In genomic region chr20:41649489-41649888, GRCh38 we compare ENCODE assay signal across 19 cellular contexts. TPM values are rescaled to one million over a fixed set of nuclear protein-coding genes. Genes with fewer than 3 reads are reported as not detected.
DNase-seq lines count a peak whose midpoint lies in the region; ATAC-seq and TF ChIP-seq lines count a peak whose summit lies in the region.
"Had no signal": no experiment of that assay in that cellular context is flagged by ENCODE, and none has a peak within 500 bp of the region (broad histone marks: within the 10 kb centered on the region; RNA-seq: fewer than 3 reads in every experiment).

No MANE protein-coding gene starts in this region.

- peaks cover 21% of the 10 kb centered on the region for H3K27me3 Mint-ChIP-seq in stimulated activated naive CD8-positive, alpha-beta T cell treated with anti-CD3 and anti-CD28 coated beads, Interleukin-15, amount 100 ng/mL, for 72 hours
- H3K27me3 Mint-ChIP-seq: activated CD8-positive, alpha-beta memory T cell treated with anti-CD3 and anti-CD28 coated beads, Interleukin-2, amount 10 ng/mL, durations not matched to agents 7 days and 5 days had no signal

- H3K9me3 ChIP-seq in HEK293 (ENCODE audit: control insufficient read depth, insufficient read depth, low read depth, low read length) (no peaks in the 10 kb centered on the region), PC-3 (ENCODE audit: low read length) (no peaks in the 10 kb centered on the region), prostate gland (no peaks in the 10 kb centered on the region), gastroesophageal sphincter (no peaks in the 10 kb centered on the region)
- H3K9me3 ChIP-seq: body of pancreas had no signal

- H3K4me1 Mint-ChIP-seq in stimulated activated naive CD8-positive, alpha-beta T cell treated with anti-CD3 and anti-CD28 coated beads, Interleukin-15, amount 100 ng/mL, for 72 hours, result no peaks in the 10 kb centered on the region
- H3K4me1 Mint-ChIP-seq: activated CD8-positive, alpha-beta memory T cell treated with anti-CD3 and anti-CD28 coated beads, Interleukin-2, amount 10 ng/mL, durations not matched to agents 7 days and 5 days; stimulated activated effector memory CD8-positive, alpha-beta T cell treated with anti-CD3 and anti-CD28 coated beads, Interleukin-12 subunit alpha, Interleukin-12 subunit beta, amount 100 ng/mL, for 72 hours had no signal

- H3K4me3 ChIP-seq in HEK293 (ENCODE audit: low read depth, low read length), result no peak overlapping the region
- H3K4me3 ChIP-seq in PC-3 (ENCODE audit: low read length), result no peak overlapping the region
- H3K4me3 ChIP-seq in prostate gland, result no peak overlapping the region
- H3K4me3 ChIP-seq in gastroesophageal sphincter, result no peak overlapping the region
- H3K4me3 ChIP-seq: body of pancreas had no signal

- H3K36me3 ChIP-seq in HEK293 (ENCODE audit: control insufficient read depth in 2 of 2, insufficient read depth in 1 of 2, low read length in 2 of 2) (no peaks in the 10 kb centered on the region), PC-3 (ENCODE audit: low read depth, low read length) (no peaks in the 10 kb centered on the region), prostate gland (no peaks in the 10 kb centered on the region), gastroesophageal sphincter (no peaks in the 10 kb centered on the region)
- H3K36me3 ChIP-seq: WERI-Rb-1 had no signal

- no peak for TF ChIP-seq EP300 in gastroesophageal sphincter (IDR thresholded peaks at IDR 0.05)

- TF ChIP-seq CTCF in HEK293 (tag by site-specific recombination; IDR thresholded peaks at IDR 0.05), result no peak
- no peak for TF ChIP-seq CTCF in PC-3 (conservative IDR thresholded peaks at IDR 0.05; ENCODE audit: low read depth, low read length)
- no peak for TF ChIP-seq CTCF in prostate gland (IDR thresholded peaks at IDR 0.05)
- no peak for TF ChIP-seq CTCF in gastroesophageal sphincter (IDR thresholded peaks at IDR 0.05)

- intact Hi-C loops in PC-3 (cut with micrococcal nuclease) (no loop called here), prostate gland (cut with DNase I) (no loop called here)

- no peak overlapping the region for H3K27ac ChIP-seq in HEK293 (ENCODE audit: extremely low read depth, low read depth, low read length)
- H3K27ac ChIP-seq in PC-3 (ENCODE audit: low read length), result no peak overlapping the region
- peak overlapping the region; percentile 68 to 82 for H3K27ac ChIP-seq in prostate gland
- no peak overlapping the region for H3K27ac ChIP-seq in gastroesophageal sphincter

- CTCF ChIA-PET in HEK293 (lab: Yijun Ruan, JAX) (interaction anchor here (0.6 kb wide), 1 partner anchor 366 kb away, joined by 4 read pairs; no protein-coding TSS in a partner anchor), PC-3 (lab: Charles Lee) (no interaction called here)

- H3K27ac Mint-ChIP-seq in stimulated activated naive CD8-positive, alpha-beta T cell treated with anti-CD3 and anti-CD28 coated beads, Interleukin-15, amount 100 ng/mL, for 72 hours, result no peak overlapping the region
- H3K27ac Mint-ChIP-seq: activated CD8-positive, alpha-beta memory T cell treated with anti-CD3 and anti-CD28 coated beads, Interleukin-2, amount 10 ng/mL, durations not matched to agents 7 days and 5 days; CD4-positive, alpha-beta T cell; memory B cell; stimulated activated effector memory CD8-positive, alpha-beta T cell treated with anti-CD3 and anti-CD28 coated beads, Interleukin-12 subunit alpha, Interleukin-12 subunit beta, amount 100 ng/mL, for 72 hours had no signal

- ATAC-seq in PC-3 (no peak), GM18868 (IDR thresholded peaks at IDR 0.05; ENCODE audit: unreplicated experiment) (no peak), HG03108 (IDR thresholded peaks at IDR 0.05; ENCODE audit: unreplicated experiment) (no peak), gastroesophageal sphincter (no peak)
- ATAC-seq in stimulated activated naive CD8-positive, alpha-beta T cell treated with anti-CD3 and anti-CD28 coated beads, Interleukin-15, amount 100 ng/mL, for 72 hours, result no peak
- ATAC-seq: activated CD8-positive, alpha-beta memory T cell treated with anti-CD3 and anti-CD28 coated beads, Interleukin-2, amount 10 ng/mL, durations not matched to agents 7 days and 5 days; sciatic nerve; stimulated activated effector memory CD8-positive, alpha-beta T cell treated with anti-CD3 and anti-CD28 coated beads, Interleukin-12 subunit alpha, Interleukin-12 subunit beta, amount 100 ng/mL, for 72 hours had no signal

- WGBS in prostate gland, result 25% methylated on average over 3 of the region's 3 CpGs
- WGBS in gastroesophageal sphincter (ENCODE audit: low coverage in 1 of 2), 2 donors, result 58 to 68% methylated on average over 3 of the region's 3 CpGs

- H3K9me3 Mint-ChIP-seq in stimulated activated naive CD8-positive, alpha-beta T cell treated with anti-CD3 and anti-CD28 coated beads, Interleukin-15, amount 100 ng/mL, for 72 hours, result no peaks in the 10 kb centered on the region
- H3K9me3 Mint-ChIP-seq: CD4-positive, alpha-beta T cell; memory B cell; stimulated activated effector memory CD8-positive, alpha-beta T cell treated with anti-CD3 and anti-CD28 coated beads, Interleukin-12 subunit alpha, Interleukin-12 subunit beta, amount 100 ng/mL, for 72 hours had no signal

- no TSS peak for BruUV-seq in PC-3 (replicated peaks; lab: Mats Ljungman, UMichigan)

- POLR2A ChIA-PET in HEK293 (lab: Yijun Ruan, JAX) (no interaction called here), PC-3 (lab: Charles Lee; ENCODE audit: unreplicated experiment) (no interaction called here)

- H4K20me1 ChIP-seq in PC-3 (ENCODE audit: low read length), result no peaks in the 10 kb centered on the region

- no peaks in the 10 kb centered on the region for H3K9me2 ChIP-seq in PC-3 (replicated peaks; ENCODE audit: low read length)

- TF ChIP-seq POLR2A in prostate gland (IDR thresholded peaks at IDR 0.05) (no peak), gastroesophageal sphincter (IDR thresholded peaks at IDR 0.05) (no peak)

- H3K79me2 ChIP-seq in PC-3 (ENCODE audit: low read length), result no peaks in the 10 kb centered on the region

- H3K27me3 ChIP-seq in PC-3 (ENCODE audit: low read length) (peaks cover 3% of the 10 kb centered on the region; the same call in 1 of the 2 replicates), prostate gland (replicated peaks; ENCODE audit: insufficient read depth) (no peaks in the 10 kb centered on the region), gastroesophageal sphincter (no peaks in the 10 kb centered on the region)
- H3K27me3 ChIP-seq: body of pancreas had no signal

- H3K4me1 ChIP-seq in HEK293 (ENCODE audit: control insufficient read depth, insufficient read depth, low read length), result no peaks in the 10 kb centered on the region
- H3K4me1 ChIP-seq in PC-3 (ENCODE audit: insufficient read depth, low read length), result peaks cover 26% of the 10 kb centered on the region
- peaks cover 6% of the 10 kb centered on the region for H3K4me1 ChIP-seq in prostate gland (replicated peaks)
- H3K4me1 ChIP-seq in gastroesophageal sphincter, result no peaks in the 10 kb centered on the region

- H3K4me3 Mint-ChIP-seq in stimulated activated naive CD8-positive, alpha-beta T cell treated with anti-CD3 and anti-CD28 coated beads, Interleukin-15, amount 100 ng/mL, for 72 hours, result no peak overlapping the region
- H3K4me3 Mint-ChIP-seq: activated CD8-positive, alpha-beta memory T cell treated with anti-CD3 and anti-CD28 coated beads, Interleukin-2, amount 10 ng/mL, durations not matched to agents 7 days and 5 days; CD4-positive, alpha-beta T cell; memory B cell; stimulated activated effector memory CD8-positive, alpha-beta T cell treated with anti-CD3 and anti-CD28 coated beads, Interleukin-12 subunit alpha, Interleukin-12 subunit beta, amount 100 ng/mL, for 72 hours had no signal

- DNase-seq in NCI-H2081 treated with DMSO at 0.1 percent for 48 hours (lab: John Stamatoyannopoulos, UW) (peak; percentile 24), PC-3 (no peak), prostate gland (ENCODE audit: low spot score) (peak; percentile 19)
- DNase-seq in stimulated activated naive CD8-positive, alpha-beta T cell treated with anti-CD3 and anti-CD28 coated beads, Interleukin-15, amount 100 ng/mL, for 72 hours, result no peak
- DNase-seq: activated CD8-positive, alpha-beta memory T cell treated with anti-CD3 and anti-CD28 coated beads, Interleukin-2, amount 10 ng/mL, durations not matched to agents 7 days and 5 days; activated naive CD4-positive, alpha-beta T cell treated with Interleukin-2 at 50 U/mL for 16 hours; CD4-positive, alpha-beta T cell; effector CD4-positive, alpha-beta T cell; GDM1; MV-4-11 had no signal

- no peak overlapping the region for H2AFZ ChIP-seq in PC-3 (ENCODE audit: low read length)

- no peaks in the 10 kb centered on the region for H3F3A ChIP-seq in PC-3 (ENCODE audit: low read length, unreplicated experiment)

- peak overlapping the region; percentile 70; the same call in 1 of the 2 replicates for H3K4me2 ChIP-seq in PC-3 (ENCODE audit: low read length)

- H3K9ac ChIP-seq in PC-3 (ENCODE audit: low read length), result no peak overlapping the region

TF ChIP-seq in HEK293, 187 proteins besides CTCF, POLR2A, EP300 and RAD21:
- TF ChIP-seq ZBTB17 (tag by site-specific recombination; IDR thresholded peaks at IDR 0.05) (peak; percentile 24; the same call in 1 of the 2 replicates), ZXDB (tag by site-specific recombination; IDR thresholded peaks at IDR 0.05) (no peak)

RNA-seq across cellular contexts. Expression of gene CHD6, which starts 31.3 kb away (rescaled TPM):
- 19.5 and 34.7 TPM in 2 replicates for total RNA-seq in PC-3 (2014; rRNA removed)
- 10 to 100 TPM; 40.9 to 72.0 TPM for total RNA-seq in prostate gland
- 10 to 100 TPM; 37.4 to 58.3 (median 40.4) TPM for total RNA-seq in gastroesophageal sphincter

Comparison
In these comparisons a context has a peak if more than half of its experiments do, and no peak if none do; other contexts are left out.
1. H3K27ac ChIP-seq: peak in prostate gland (2 of 2); none in HEK293 (single experiment), PC-3 (single experiment) and gastroesophageal sphincter (0 of 4).
2. DNase-seq: peak in NCI-H2081 treated with DMSO at 0.1 percent for 48 hours (single experiment) and prostate gland (single experiment); none in PC-3 (single experiment) and stimulated activated naive CD8-positive, alpha-beta T cell treated with anti-CD3 and anti-CD28 coated beads, Interleukin-15, amount 100 ng/mL, for 72 hours (0 of 2).